Comparison of ENCODE assay signal across 1 cellular context in the genomic region with DNA sequence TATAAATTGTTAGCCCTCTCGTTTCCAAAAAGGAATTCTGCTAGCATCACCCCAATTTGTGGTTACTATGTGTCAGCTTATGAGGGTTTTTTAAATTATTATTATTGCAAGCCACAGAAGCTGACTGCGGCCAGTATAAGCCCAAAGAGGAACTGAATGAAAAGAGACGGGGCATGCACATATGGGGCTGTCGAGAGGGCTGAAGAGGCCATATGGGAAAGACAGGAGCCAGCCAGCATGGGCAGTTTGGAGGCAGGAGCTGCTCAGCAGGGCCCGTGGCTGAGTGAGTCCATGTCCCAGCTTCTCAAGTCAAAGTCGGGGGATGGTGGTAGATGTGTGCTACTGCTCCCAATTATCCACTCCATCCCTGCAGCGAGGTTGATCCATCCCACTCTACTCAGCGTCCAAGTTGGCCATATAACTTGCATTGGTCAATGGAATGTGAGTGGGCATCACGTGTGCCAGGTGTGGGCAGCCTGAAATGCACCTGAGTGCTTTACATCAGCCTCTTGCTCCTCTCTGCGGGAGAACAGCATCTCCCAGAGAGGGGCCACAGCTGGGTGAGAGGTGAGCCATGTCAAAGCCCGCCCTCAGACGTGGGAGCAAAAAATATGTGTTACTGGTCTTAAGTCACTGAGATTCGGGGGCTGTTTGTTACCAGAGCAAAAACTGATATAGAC.
TF ChIP-seq lines count a peak whose summit lies in the region.

No MANE protein-coding gene starts in this region.

TF ChIP-seq in HepG2, 621 proteins besides CTCF, POLR2A, EP300 and RAD21:
- TF ChIP-seq FOXA3 (CRISPR knock-in tag; IDR thresholded peaks at IDR 0.05) (no peak), ZNF282 (IDR thresholded peaks at IDR 0.05; ENCODE audit: partially characterized antibody) (no peak), TBP (CRISPR knock-in tag; IDR thresholded peaks at IDR 0.05) (no peak), NCOR1 (IDR thresholded peaks at IDR 0.05; ENCODE audit: borderline replicate concordance, low read length) (no peak)
- TF ChIP-seq, protein P1, sequence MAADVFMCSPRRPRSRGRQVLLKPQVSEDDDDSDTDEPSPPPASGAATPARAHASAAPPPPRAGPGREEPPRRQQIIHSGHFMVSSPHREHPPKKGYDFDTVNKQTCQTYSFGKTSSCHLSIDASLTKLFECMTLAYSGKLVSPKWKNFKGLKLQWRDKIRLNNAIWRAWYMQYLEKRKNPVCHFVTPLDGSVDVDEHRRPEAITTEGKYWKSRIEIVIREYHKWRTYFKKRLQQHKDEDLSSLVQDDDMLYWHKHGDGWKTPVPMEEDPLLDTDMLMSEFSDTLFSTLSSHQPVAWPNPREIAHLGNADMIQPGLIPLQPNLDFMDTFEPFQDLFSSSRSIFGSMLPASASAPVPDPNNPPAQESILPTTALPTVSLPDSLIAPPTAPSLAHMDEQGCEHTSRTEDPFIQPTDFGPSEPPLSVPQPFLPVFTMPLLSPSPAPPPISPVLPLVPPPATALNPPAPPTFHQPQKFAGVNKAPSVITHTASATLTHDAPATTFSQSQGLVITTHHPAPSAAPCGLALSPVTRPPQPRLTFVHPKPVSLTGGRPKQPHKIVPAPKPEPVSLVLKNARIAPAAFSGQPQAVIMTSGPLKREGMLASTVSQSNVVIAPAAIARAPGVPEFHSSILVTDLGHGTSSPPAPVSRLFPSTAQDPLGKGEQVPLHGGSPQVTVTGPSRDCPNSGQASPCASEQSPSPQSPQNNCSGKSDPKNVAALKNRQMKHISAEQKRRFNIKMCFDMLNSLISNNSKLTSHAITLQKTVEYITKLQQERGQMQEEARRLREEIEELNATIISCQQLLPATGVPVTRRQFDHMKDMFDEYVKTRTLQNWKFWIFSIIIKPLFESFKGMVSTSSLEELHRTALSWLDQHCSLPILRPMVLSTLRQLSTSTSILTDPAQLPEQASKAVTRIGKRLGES (CRISPR knock-in tag; IDR thresholded peaks at IDR 0.05; ENCODE audit: borderline replicate concordance), result no peak
- TF ChIP-seq, protein P2, sequence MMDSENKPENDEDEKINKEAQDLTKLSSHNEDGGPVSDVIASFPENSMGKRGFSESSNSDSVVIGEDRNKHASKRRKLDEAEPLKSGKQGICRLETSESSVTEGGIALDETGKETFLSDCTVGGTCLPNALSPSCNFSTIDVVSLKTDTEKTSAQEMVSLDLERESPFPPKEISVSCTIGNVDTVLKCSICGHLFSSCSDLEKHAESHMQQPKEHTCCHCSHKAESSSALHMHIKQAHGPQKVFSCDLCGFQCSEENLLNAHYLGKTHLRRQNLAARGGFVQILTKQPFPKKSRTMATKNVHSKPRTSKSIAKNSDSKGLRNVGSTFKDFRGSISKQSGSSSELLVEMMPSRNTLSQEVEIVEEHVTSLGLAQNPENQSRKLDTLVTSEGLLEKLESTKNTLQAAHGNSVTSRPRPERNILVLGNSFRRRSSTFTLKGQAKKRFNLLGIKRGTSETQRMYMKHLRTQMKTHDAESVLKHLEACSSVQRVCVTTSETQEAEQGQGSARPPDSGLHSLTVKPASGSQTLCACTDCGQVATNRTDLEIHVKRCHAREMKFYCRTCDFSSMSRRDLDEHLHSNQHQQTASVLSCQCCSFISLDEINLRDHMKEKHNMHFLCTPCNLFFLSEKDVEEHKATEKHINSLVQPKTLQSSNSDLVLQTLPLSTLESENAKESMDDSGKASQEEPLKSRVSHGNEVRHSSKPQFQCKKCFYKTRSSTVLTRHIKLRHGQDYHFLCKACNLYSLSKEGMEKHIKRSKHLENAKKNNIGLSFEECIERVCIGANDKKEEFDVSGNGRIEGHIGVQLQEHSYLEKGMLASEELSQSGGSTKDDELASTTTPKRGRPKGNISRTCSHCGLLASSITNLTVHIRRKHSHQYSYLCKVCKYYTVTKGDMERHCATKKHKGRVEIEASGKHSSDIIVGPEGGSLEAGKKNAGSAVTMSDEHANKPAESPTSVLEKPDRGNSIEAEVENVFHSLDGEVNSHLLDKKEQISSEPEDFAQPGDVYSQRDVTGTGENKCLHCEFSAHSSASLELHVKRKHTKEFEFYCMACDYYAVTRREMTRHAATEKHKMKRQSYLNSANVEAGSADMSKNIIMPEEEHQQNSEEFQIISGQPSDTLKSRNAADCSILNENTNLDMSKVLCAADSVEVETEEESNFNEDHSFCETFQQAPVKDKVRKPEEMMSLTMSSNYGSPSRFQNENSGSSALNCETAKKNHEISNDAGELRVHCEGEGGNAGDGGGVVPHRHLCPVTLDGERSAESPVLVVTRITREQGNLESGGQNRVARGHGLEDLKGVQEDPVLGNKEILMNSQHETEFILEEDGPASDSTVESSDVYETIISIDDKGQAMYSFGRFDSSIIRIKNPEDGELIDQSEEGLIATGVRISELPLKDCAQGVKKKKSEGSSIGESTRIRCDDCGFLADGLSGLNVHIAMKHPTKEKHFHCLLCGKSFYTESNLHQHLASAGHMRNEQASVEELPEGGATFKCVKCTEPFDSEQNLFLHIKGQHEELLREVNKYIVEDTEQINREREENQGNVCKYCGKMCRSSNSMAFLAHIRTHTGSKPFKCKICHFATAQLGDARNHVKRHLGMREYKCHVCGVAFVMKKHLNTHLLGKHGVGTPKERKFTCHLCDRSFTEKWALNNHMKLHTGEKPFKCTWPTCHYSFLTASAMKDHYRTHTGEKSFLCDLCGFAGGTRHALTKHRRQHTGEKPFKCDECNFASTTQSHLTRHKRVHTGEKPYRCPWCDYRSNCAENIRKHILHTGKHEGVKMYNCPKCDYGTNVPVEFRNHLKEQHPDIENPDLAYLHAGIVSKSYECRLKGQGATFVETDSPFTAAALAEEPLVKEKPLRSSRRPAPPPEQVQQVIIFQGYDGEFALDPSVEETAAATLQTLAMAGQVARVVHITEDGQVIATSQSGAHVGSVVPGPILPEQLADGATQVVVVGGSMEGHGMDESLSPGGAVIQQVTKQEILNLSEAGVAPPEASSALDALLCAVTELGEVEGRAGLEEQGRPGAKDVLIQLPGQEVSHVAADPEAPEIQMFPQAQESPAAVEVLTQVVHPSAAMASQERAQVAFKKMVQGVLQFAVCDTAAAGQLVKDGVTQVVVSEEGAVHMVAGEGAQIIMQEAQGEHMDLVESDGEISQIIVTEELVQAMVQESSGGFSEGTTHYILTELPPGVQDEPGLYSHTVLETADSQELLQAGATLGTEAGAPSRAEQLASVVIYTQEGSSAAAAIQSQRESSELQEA (CRISPR knock-in tag; IDR thresholded peaks at IDR 0.05; ENCODE audit: not compliant biosample characterization), result no peak
